Comparison of ENCODE assay signal across 10 cellular contexts in the genomic region with DNA sequence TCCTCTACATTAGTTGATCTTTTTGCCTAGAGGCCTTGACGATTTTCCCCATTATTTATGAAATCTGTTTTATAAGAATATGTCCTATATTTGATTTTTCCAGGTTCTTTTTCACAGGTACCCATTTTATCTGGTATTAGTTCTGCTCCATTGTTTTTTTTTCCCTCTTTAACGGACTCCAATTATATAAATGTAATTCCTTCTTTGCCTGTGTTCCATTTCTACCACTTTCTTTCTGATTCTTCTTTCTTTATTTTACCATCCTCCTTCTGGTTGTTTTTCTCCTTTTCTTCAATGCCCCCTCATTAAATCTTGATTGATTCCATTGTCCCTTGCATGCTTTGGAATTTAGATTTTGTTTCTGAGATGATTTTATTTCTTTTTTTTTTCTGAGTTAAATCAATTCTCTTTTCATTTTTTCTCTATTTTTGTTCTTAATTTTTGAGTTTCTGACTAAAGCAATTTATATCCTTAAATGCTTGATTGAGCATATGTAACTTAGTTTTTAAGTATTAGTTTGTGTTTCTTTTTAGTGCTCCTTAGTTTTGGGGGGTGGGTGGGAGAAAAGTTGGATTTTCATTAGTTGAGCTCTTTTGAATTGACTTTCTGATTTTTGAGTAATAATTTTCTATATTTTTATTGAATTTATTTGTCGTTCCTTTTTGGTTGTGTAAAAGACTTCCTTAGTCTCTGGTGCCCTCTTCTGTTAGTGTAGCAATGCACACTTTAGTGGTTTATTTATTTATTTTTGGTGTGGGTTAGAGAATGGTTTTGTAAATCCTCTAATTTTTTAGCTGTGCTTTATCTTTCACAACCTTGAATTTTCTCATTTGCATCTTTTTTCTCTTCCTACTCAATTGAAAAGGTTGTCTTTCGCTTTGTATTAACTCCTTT.
A peak's percentile ranks its signal among the peaks of the same experiment; 100 is the strongest.
DNase-seq lines count a peak whose midpoint lies in the region; ATAC-seq, FAIRE-seq and TF ChIP-seq lines count a peak whose summit lies in the region.
"Had no signal": no experiment of that assay in that cellular context is flagged by ENCODE, and none has a peak within 500 bp of the region (broad histone marks: within the 10 kb centered on the region; RNA-seq: fewer than 3 reads in every experiment).

No MANE protein-coding gene starts in this region.

- CTCF ChIA-PET in HCT116 (lab: Charles Lee) = interaction anchor here (1.0 to 2.4 kb wide), 9 partner anchors 13 to 345 kb away, joined by 3 to 26 read pairs (median 4); no protein-coding TSS in a partner anchor
- CTCF ChIA-PET in activated CD4-positive, alpha-beta T cell treated with anti-CD3 and anti-CD28 coated beads, Interleukin-2, amount 10 ng/mL, durations not matched to agents 7 days and 5 days (lab: Charles Lee) = no interaction called here

- H3K79me2 ChIP-seq in HCT116 (ENCODE audit: insufficient read depth, low read length) (no peaks in the 10 kb centered on the region), SU-DHL-6 (ENCODE audit: insufficient read depth, low read length) (0 out of 2 replicates have a peak, but pooled peaks cover 8% of the 10 kb centered on the region)

- H3K9ac ChIP-seq in HCT116 (ENCODE audit: low read length) = no peak overlapping the region
- no peak overlapping the region for H3K9ac ChIP-seq in SU-DHL-6 (ENCODE audit: low read length)

- intact Hi-C loops in HCT116 (cut with micrococcal nuclease) (loop anchor here (1.0 to 5.0 kb wide), 4 partner anchors 187 to 1089 kb away; no protein-coding TSS in a partner anchor), testis (cut with DNase I; ENCODE audit: low total_unique reads) (no loop called here)

- H4K20me1 ChIP-seq in HCT116 (ENCODE audit: insufficient read depth) = no peaks in the 10 kb centered on the region
- H4K20me1 ChIP-seq in SU-DHL-6 (ENCODE audit: low read depth, low read length) = peaks cover 32% of the 10 kb centered on the region

- peaks cover 0 to 2% (median 0%) of the 10 kb centered on the region in 6 donors for H3K9me3 Mint-ChIP-seq in immature natural killer cell
- H3K9me3 Mint-ChIP-seq in activated CD4-positive, alpha-beta T cell treated with anti-CD3 and anti-CD28 coated beads, Interleukin-2, amount 10 ng/mL, durations not matched to agents 7 days and 5 days = no peaks in the 10 kb centered on the region
- H3K9me3 Mint-ChIP-seq: activated naive CD8-positive, alpha-beta T cell treated with anti-CD3 and anti-CD28 coated beads for 36 hours had no signal

- peak; percentile 85 for TF ChIP-seq RAD21 in HCT116 (IDR thresholded peaks at IDR 0.05; ENCODE audit: low read depth)

- peak; percentile 52; the same call in 1 of the 2 replicates for ATAC-seq in HCT116
- no peak for ATAC-seq in GM18861 (IDR thresholded peaks at IDR 0.05; ENCODE audit: unreplicated experiment)

- WGBS in testis, 2 donors = 87 to 88% methylated on average over 4 of the region's 4 CpGs

- POLR2A ChIA-PET in HCT116 (lab: Charles Lee) = no interaction called here
- POLR2A ChIA-PET in activated CD4-positive, alpha-beta T cell treated with anti-CD3 and anti-CD28 coated beads, Interleukin-2, amount 10 ng/mL, durations not matched to agents 7 days and 5 days (lab: Charles Lee) = no interaction called here

- H2AFZ ChIP-seq in HCT116 (ENCODE audit: low read depth, low read length, poor library complexity, severe bottlenecking) = no peak overlapping the region
- no peak overlapping the region for H2AFZ ChIP-seq in SU-DHL-6 (ENCODE audit: low read depth, low read length, severe bottlenecking)

- no peak overlapping the region for H3K27ac Mint-ChIP-seq in immature natural killer cell
- no peak overlapping the region for H3K27ac Mint-ChIP-seq in activated CD4-positive, alpha-beta T cell treated with anti-CD3 and anti-CD28 coated beads, Interleukin-2, amount 10 ng/mL, durations not matched to agents 7 days and 5 days
- H3K27ac Mint-ChIP-seq: activated naive CD8-positive, alpha-beta T cell treated with anti-CD3 and anti-CD28 coated beads for 36 hours had no signal

- FAIRE-seq in frontal cortex (lab: Jason Lieb, UNC) = peak; percentile 74

- DNase-seq in BE2C = no peak
- peak; percentile 12 for DNase-seq in HCT116 (ENCODE audit: low read depth, low spot score)
- DNase-seq in frontal cortex (ENCODE audit: low spot score in 2 of 2) = no peak
- no peak for DNase-seq in immature natural killer cell
- no peak for DNase-seq in testis
- no peak for DNase-seq in activated CD4-positive, alpha-beta T cell treated with anti-CD3 and anti-CD28 coated beads, Interleukin-2, amount 10 ng/mL, durations not matched to agents 7 days and 5 days
- DNase-seq: activated naive CD8-positive, alpha-beta T cell treated with anti-CD3 and anti-CD28 coated beads for 36 hours; posterior cingulate gyrus had no signal

- H3K36me3 ChIP-seq in BE2C (no peaks in the 10 kb centered on the region), HCT116 (ENCODE audit: control insufficient read depth in 1 of 2, insufficient read depth in 2 of 2, low read length in 2 of 2) (no peaks in the 10 kb centered on the region), SU-DHL-6 (ENCODE audit: low read length) (peaks cover 5% of the 10 kb centered on the region; the same call in 1 of the 2 replicates), testis (ENCODE audit: low read depth, missing control alignments) (no peaks in the 10 kb centered on the region)

- H3K36me3 Mint-ChIP-seq in immature natural killer cell = peaks cover 0 to 5% (median 0%) of the 10 kb centered on the region in 3 donors
- no peaks in the 10 kb centered on the region for H3K36me3 Mint-ChIP-seq in activated CD4-positive, alpha-beta T cell treated with anti-CD3 and anti-CD28 coated beads, Interleukin-2, amount 10 ng/mL, durations not matched to agents 7 days and 5 days (ENCODE audit: low read depth)

- peaks cover 7% of the 10 kb centered on the region; the same call in 1 of the 2 replicates for H3F3A ChIP-seq in SU-DHL-6 (ENCODE audit: insufficient read depth)

- TF ChIP-seq POLR2A in HCT116 (IDR thresholded peaks at IDR 0.05; ENCODE audit: borderline replicate concordance, extremely low read depth, insufficient read depth, insufficient read length) = no peak
- TF ChIP-seq POLR2A in testis (IDR thresholded peaks at IDR 0.05) = no peak

- H3K9me2 ChIP-seq in HCT116 (ENCODE audit: insufficient read depth) (no peaks in the 10 kb centered on the region), SU-DHL-6 (replicated peaks; ENCODE audit: insufficient read depth, low read length) (no peaks in the 10 kb centered on the region)

- RAD21 ChIA-PET in HCT116 (lab: Charles Lee; ENCODE audit: low non-redundant PET in 1 of 2, low total read pairs in 2 of 2, uncharacterized antibody in 2 of 2, unreplicated experiment in 2 of 2) = interaction anchor here in 1 of 2 experiments (0.8 kb wide), 1 partner anchor 258 kb away, joined by 3 read pairs; no protein-coding TSS in a partner anchor

- H3K4me3 ChIP-seq in BE2C (ENCODE audit: low read depth, low read length) (no peak overlapping the region), HCT116 (replicated peaks in 1 of 2; ENCODE audit: low read depth in 1 of 2, low read length in 2 of 2) (no peak overlapping the region), SU-DHL-6 (ENCODE audit: insufficient read depth, low read length, poor library complexity, severe bottlenecking) (no peak overlapping the region), testis (no peak overlapping the region)

- no peak overlapping the region for H3K4me3 Mint-ChIP-seq in immature natural killer cell
- H3K4me3 Mint-ChIP-seq in activated CD4-positive, alpha-beta T cell treated with anti-CD3 and anti-CD28 coated beads, Interleukin-2, amount 10 ng/mL, durations not matched to agents 7 days and 5 days = no peak overlapping the region
- H3K4me3 Mint-ChIP-seq: activated naive CD8-positive, alpha-beta T cell treated with anti-CD3 and anti-CD28 coated beads for 36 hours had no signal

- no peaks in the 10 kb centered on the region for H3K9me3 ChIP-seq in BE2C
- H3K9me3 ChIP-seq in HCT116 (ENCODE audit: control insufficient read depth in 1 of 2, insufficient read depth in 1 of 2, low read depth in 1 of 2, low read length in 2 of 2) = no peaks in the 10 kb centered on the region
- H3K9me3 ChIP-seq in SU-DHL-6 (ENCODE audit: insufficient read depth, low read length) = no peaks in the 10 kb centered on the region
- H3K9me3 ChIP-seq in testis = no peaks in the 10 kb centered on the region

- H3K4me1 ChIP-seq in BE2C (no peaks in the 10 kb centered on the region), HCT116 (ENCODE audit: control insufficient read depth in 1 of 2, insufficient read depth in 2 of 2, low read length in 2 of 2) (no peaks in the 10 kb centered on the region), testis (no peaks in the 10 kb centered on the region)

- TF ChIP-seq CTCF in BE2C (IDR thresholded peaks at IDR 0.05; ENCODE audit: low read depth, low read length) (peak; percentile 58), HCT116 (IDR thresholded peaks at IDR 0.05 in 2 of 3, conservative IDR thresholded peaks at IDR 0.05 in 1 of 3; ENCODE audit: borderline replicate concordance in 1 of 3, insufficient read depth in 1 of 3, low read depth in 2 of 3, low read length in 2 of 3) (peak; percentile 48 to 74 (median 65); a peak in 5 of 6 replicates), SU-DHL-6 (IDR thresholded peaks at IDR 0.05; ENCODE audit: insufficient read depth, low read length, poor library complexity, severe bottlenecking) (peak; percentile 90), testis (IDR thresholded peaks at IDR 0.05) (no peak)

- no TSS peak for BruUV-seq in HCT116 (replicated peaks; lab: Mats Ljungman, UMichigan)

- H3K4me1 Mint-ChIP-seq in immature natural killer cell = no peaks in the 10 kb centered on the region
- H3K4me1 Mint-ChIP-seq in activated CD4-positive, alpha-beta T cell treated with anti-CD3 and anti-CD28 coated beads, Interleukin-2, amount 10 ng/mL, durations not matched to agents 7 days and 5 days = peaks cover 3% of the 10 kb centered on the region

- peaks cover 0 to 3% (median 0%) of the 10 kb centered on the region in 3 donors for H3K27me3 Mint-ChIP-seq in immature natural killer cell (ENCODE audit: low read depth in 3 of 3)
- H3K27me3 Mint-ChIP-seq in activated CD4-positive, alpha-beta T cell treated with anti-CD3 and anti-CD28 coated beads, Interleukin-2, amount 10 ng/mL, durations not matched to agents 7 days and 5 days = no peaks in the 10 kb centered on the region
- H3K27me3 Mint-ChIP-seq: activated naive CD8-positive, alpha-beta T cell treated with anti-CD3 and anti-CD28 coated beads for 36 hours had no signal

- H3K27ac ChIP-seq in HCT116 (ENCODE audit: low read depth, low read length) = no peak overlapping the region
- no peak overlapping the region for H3K27ac ChIP-seq in SU-DHL-6 (ENCODE audit: low read depth, low read length)
- H3K27ac ChIP-seq in testis = no peak overlapping the region

- H3K27me3 ChIP-seq in BE2C (no peaks in the 10 kb centered on the region), HCT116 (ENCODE audit: insufficient read depth, low read length) (no peaks in the 10 kb centered on the region), SU-DHL-6 (ENCODE audit: low read length) (no peaks in the 10 kb centered on the region), testis (no peaks in the 10 kb centered on the region)

- H3K4me2 ChIP-seq in HCT116 (ENCODE audit: low read length) = no peak overlapping the region
- no peak overlapping the region for H3K4me2 ChIP-seq in SU-DHL-6 (ENCODE audit: low read depth, low read length, poor library complexity, severe bottlenecking)

TF ChIP-seq in HCT116, 20 proteins besides CTCF, POLR2A, EP300 and RAD21 (continues in another document):
- TF ChIP-seq JUND (IDR thresholded peaks at IDR 0.05) (no peak), EGR1 (IDR thresholded peaks at IDR 0.05; ENCODE audit: low read depth) (0 out of 2 replicates have a peak, but pooled peaks have one; percentile 11)

Comparison
In these comparisons a context has a peak if more than half of its experiments do, and no peak if none do; other contexts are left out.
1. CTCF ChIP-seq: peak in BE2C (single experiment), HCT116 (3 of 3) and SU-DHL-6 (single experiment); none in testis (0 of 3).